11 cellular contexts compared by ENCODE assay signal in the genomic region with DNA sequence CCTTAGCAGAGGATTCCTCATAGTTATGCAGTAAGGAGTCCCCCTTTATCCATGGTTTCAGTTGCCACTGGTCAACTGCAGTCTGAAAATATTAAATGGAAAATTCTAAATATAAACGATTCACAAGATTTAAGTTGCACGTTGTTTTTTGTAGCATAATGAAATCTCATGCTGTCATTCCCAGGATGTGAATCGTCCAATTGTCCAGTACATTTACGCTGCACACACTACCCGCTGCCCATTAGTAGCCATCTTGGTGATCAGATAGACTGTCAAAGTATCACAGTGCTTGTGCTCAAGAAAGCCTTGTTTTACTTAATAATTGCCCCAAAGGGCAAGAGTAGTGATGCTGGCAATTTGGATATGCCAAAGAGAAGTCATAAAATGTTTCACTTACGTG.
"Had no signal": no experiment of that assay in that cellular context is flagged by ENCODE, and none has a peak within 500 bp of the region (broad histone marks: within the 10 kb centered on the region; RNA-seq: fewer than 3 reads in every experiment).

No MANE protein-coding gene starts in this region.

- H3K9me3 ChIP-seq: HAP-1 had no signal

- DNase-seq: GM23248, GOT3, H7, H9, HCEC 1CT, HFFc6 had no signal

- FAIRE-seq: H1, H54 had no signal

- H3K36me3 ChIP-seq: HAP-1 had no signal

- H3K4me3 ChIP-seq: GM23248, GM23338, HAP-1 had no signal

- H3K9ac ChIP-seq: GM23248 had no signal

- H3K4me2 ChIP-seq: GM23338 had no signal

- ATAC-seq: GM23338, HCT116 had no signal

- H2AFZ ChIP-seq: GM23248, GM23338 had no signal

- H3K27ac ChIP-seq: GM23248 had no signal
